2 cellular contexts compared by ENCODE assay signal in the genomic region with DNA sequence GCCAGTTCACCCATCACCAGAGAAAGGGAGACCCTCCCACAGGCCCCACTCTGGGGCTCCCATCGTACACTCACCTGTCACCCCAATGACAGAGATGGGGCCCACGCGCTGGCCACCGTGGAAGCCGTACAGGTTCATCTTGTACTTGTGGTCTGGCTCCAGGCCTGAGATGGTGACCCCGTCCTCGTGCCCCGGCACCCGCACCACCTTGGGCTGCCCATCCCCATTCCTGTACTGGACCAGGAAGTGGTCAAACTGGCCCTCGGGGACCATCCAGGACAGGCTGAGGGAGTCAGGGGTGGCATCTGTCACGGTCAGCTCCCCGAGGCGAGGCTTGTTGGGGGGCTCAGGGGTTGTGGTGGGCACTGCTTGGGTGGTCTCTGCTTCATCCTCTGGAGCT. TPM values are rescaled to one million over a fixed set of nuclear protein-coding genes. Genes with fewer than 3 reads are reported as not detected.
"Had no signal": no experiment of that assay in that cellular context is flagged by ENCODE, and none has a peak within 500 bp of the region (broad histone marks: within the 10 kb centered on the region; RNA-seq: fewer than 3 reads in every experiment).

No MANE protein-coding gene starts in this region.

RNA-seq across cellular contexts. Expression of gene CYP21A2, which starts 15.1 kb away (rescaled TPM):
- total RNA-seq: stomach, urinary bladder had no signal
